Comparison of ENCODE assay signal across 36 cellular contexts in genomic region chr2:43450617-43451016, GRCh38.
"Had no signal": no experiment of that assay in that cellular context is flagged by ENCODE, and none has a peak within 500 bp of the region (broad histone marks: within the 10 kb centered on the region; RNA-seq: fewer than 3 reads in every experiment).

No MANE protein-coding gene starts in this region.

- H3K27ac Mint-ChIP-seq: activated CD4-positive, alpha-beta memory T cell treated with anti-CD3 and anti-CD28 coated beads, Interleukin-2, amount 10 ng/mL, durations not matched to agents 7 days and 5 days; activated CD8-positive, alpha-beta memory T cell treated with anti-CD3 and anti-CD28 coated beads, Interleukin-2, amount 10 ng/mL, durations not matched to agents 7 days and 5 days; activated naive CD4-positive, alpha-beta T cell treated with anti-CD3 and anti-CD28 coated beads, Interleukin-2, amount 10 ng/mL, durations not matched to agents 7 days and 5 days; activated naive CD8-positive, alpha-beta T cell treated with anti-CD3 and anti-CD28 coated beads, Interleukin-2, amount 10 ng/mL, durations not matched to agents 7 days and 5 days had no signal

- H3K4me3 Mint-ChIP-seq: activated CD4-positive, alpha-beta memory T cell treated with anti-CD3 and anti-CD28 coated beads, Interleukin-2, amount 10 ng/mL, durations not matched to agents 7 days and 5 days; activated CD8-positive, alpha-beta memory T cell treated with anti-CD3 and anti-CD28 coated beads, Interleukin-2, amount 10 ng/mL, durations not matched to agents 7 days and 5 days; activated naive CD4-positive, alpha-beta T cell treated with anti-CD3 and anti-CD28 coated beads, Interleukin-2, amount 10 ng/mL, durations not matched to agents 7 days and 5 days; activated naive CD8-positive, alpha-beta T cell treated with anti-CD3 and anti-CD28 coated beads, Interleukin-2, amount 10 ng/mL, durations not matched to agents 7 days and 5 days had no signal

- H3K36me3 ChIP-seq: breast epithelium, Peyer's patch had no signal

- H3K27ac ChIP-seq: body of pancreas, breast epithelium, KMS-11, Peyer's patch, SJSA1, WERI-Rb-1 had no signal

- H3K27me3 ChIP-seq: body of pancreas, breast epithelium, Peyer's patch, SJSA1 had no signal

- H3K9me3 ChIP-seq: body of pancreas, breast epithelium, Peyer's patch, SJSA1 had no signal

- H3K4me3 ChIP-seq: body of pancreas, breast epithelium, Peyer's patch, SJSA1 had no signal

- H3K9me3 Mint-ChIP-seq: activated naive CD4-positive, alpha-beta T cell treated with anti-CD3 and anti-CD28 coated beads, Interleukin-2, amount 10 ng/mL, durations not matched to agents 7 days and 5 days had no signal

- H3K4me1 ChIP-seq: body of pancreas, breast epithelium had no signal

- DNase-seq: activated CD4-positive, alpha-beta memory T cell treated with anti-CD3 and anti-CD28 coated beads, Interleukin-2, amount 10 ng/mL, durations not matched to agents 7 days and 5 days; activated CD4-positive, alpha-beta T cell treated with anti-CD3 and anti-CD28 coated beads for 1 hour; activated CD4-positive, alpha-beta T cell treated with anti-CD3 and anti-CD28 coated beads for 48 hours; activated CD4-positive, CD25-positive, alpha-beta regulatory T cell; activated CD8-positive, alpha-beta memory T cell treated with anti-CD3 and anti-CD28 coated beads for 24 hours; activated CD8-positive, alpha-beta memory T cell treated with anti-CD3 and anti-CD28 coated beads, Interleukin-2, amount 10 ng/mL, durations not matched to agents 7 days and 5 days; activated CD8-positive, alpha-beta memory T cell treated with anti-CD3 and anti-CD28 coated beads, Interleukin-2, amount 50 U/mL, for 48 hours; activated effector memory CD4-positive, alpha-beta T cell treated with Interleukin-2 at 50 U/mL for 16 hours; activated naive CD4-positive, alpha-beta T cell treated with anti-CD3 and anti-CD28 coated beads, Interleukin-2, amount 10 ng/mL, durations not matched to agents 7 days and 5 days; activated naive CD8-positive, alpha-beta T cell treated with anti-CD3 and anti-CD28 coated beads, Interleukin-2, amount 10 ng/mL, durations not matched to agents 7 days and 5 days; activated T-cell treated with anti-CD3 and anti-CD28 coated beads, Interleukin-2, amount 50 U/mL, for 48 hours; amygdala; body of pancreas; caudate nucleus; cerebellar nuclear complex; MM.1S; MV-4-11; NCI-H1092; NCI-H1417 treated with DMSO at 0.1 percent for 48 hours; NCI-H1930; NCI-H2081 treated with DMSO at 0.1 percent for 48 hours; NCI-H226; NCI-H446 treated with DMSO at 0.1 percent for 48 hours; NCI-H524; PC-3; Peyer's patch; RPMI8226; SHP77 treated with DMSO at 0.1 percent for 48 hours; SK-N-SH; T-helper 1 cell; T-helper 2 cell; T-helper 9 cell; WERI-Rb-1 had no signal

- ATAC-seq: activated CD8-positive, alpha-beta memory T cell treated with anti-CD3 and anti-CD28 coated beads, Interleukin-2, amount 10 ng/mL, durations not matched to agents 7 days and 5 days; body of pancreas had no signal

- H3K27me3 Mint-ChIP-seq: activated CD4-positive, alpha-beta memory T cell treated with anti-CD3 and anti-CD28 coated beads, Interleukin-2, amount 10 ng/mL, durations not matched to agents 7 days and 5 days; activated CD8-positive, alpha-beta memory T cell treated with anti-CD3 and anti-CD28 coated beads, Interleukin-2, amount 10 ng/mL, durations not matched to agents 7 days and 5 days; activated naive CD4-positive, alpha-beta T cell treated with anti-CD3 and anti-CD28 coated beads, Interleukin-2, amount 10 ng/mL, durations not matched to agents 7 days and 5 days; activated naive CD8-positive, alpha-beta T cell treated with anti-CD3 and anti-CD28 coated beads, Interleukin-2, amount 10 ng/mL, durations not matched to agents 7 days and 5 days had no signal
